In the genomic region with DNA sequence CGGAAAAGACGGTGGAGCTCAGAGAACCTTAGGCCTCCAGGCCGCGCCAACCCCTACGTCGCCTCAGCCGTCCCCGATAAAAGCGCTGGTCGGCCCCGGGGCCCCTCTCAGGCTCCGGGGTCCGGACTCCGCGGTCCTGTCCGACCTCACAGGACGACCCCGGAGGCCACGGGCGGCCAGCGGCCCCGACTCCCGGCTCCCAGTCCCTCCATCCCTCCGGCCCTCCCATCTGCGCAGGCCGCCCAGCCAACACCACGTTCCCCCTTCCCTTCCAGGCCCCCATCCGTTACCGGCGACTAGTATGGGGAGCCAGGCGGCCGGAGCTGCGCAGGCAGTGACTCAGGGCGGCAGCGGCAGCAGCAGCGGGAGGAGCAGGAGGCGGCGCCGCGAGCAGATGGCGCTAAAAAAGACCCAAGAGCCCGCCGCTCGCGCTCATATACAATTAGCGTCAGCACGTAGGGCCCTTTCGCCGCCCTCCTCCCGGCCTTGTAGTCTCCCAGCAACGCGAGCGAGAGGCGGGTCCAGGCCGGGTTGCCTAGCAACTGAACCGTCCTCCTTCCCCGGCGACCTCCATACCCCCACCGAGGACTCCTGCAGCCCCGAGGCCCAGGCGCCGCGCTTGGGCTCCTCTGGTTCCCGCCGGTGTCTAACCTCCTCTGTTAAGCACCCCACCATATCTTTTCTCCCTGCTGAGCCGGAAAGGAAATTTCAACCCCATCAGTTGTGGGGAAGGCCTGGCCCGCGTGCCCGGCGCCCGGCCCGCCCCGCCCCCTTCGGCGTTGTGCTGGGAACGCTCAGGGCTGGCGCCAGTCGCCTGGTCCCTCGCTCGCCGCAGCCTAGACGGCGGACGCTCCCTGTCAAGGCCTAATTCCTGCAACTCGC, we compare ENCODE assay signal across 8 cellular contexts. TPM values are rescaled to one million over a fixed set of nuclear protein-coding genes. Genes with fewer than 3 reads are reported as not detected.
A peak's percentile ranks its signal among the peaks of the same experiment; 100 is the strongest.
DNase-seq lines count a peak whose midpoint lies in the region; ATAC-seq and TF ChIP-seq lines count a peak whose summit lies in the region.

Gene NAP1L1 (minus strand): TSS at position 409 of the 882 bp plus-strand sequence. CDS start 10,466 bp downstream, outside the sequence.

- H3K4me3 ChIP-seq in right cardiac atrium (ENCODE audit: low read length), result peak within 1 kb of the TSS; percentile 89
- peak within 1 kb of the TSS; percentile 79 to 87 for H3K4me3 ChIP-seq in vagina

- intact Hi-C loops in right cardiac atrium (cut with DNase I) (loop anchor here in 3 of 4 donors (2.0 to 10.0 kb wide), 3 partner anchors 260 to 264 kb away; partner anchors contain the start of gene BBS10 (in 3 of the 3)), vagina (cut with DNase I) (no loop called here)

- no peaks in the 10 kb centered on the region for H3K36me3 ChIP-seq in vagina

- peak; percentile 96 to 98 for DNase-seq in NCI-H187 (lab: John Stamatoyannopoulos, UW)
- DNase-seq in T-helper 2 cell, result peak; percentile 90 to 99 (median 95)
- peak; percentile 72 to 99 (median 96) for DNase-seq in anterior cingulate cortex (lab: John Stamatoyannopoulos, UW)
- DNase-seq in right cardiac atrium, result peak; percentile 99 to 100 (median 99)
- peak; percentile 98 for DNase-seq in putamen (ENCODE audit: low spot score)
- DNase-seq in vagina (ENCODE audit: extremely low spot score in 2 of 2), result peak in 1 of 2 donors; percentile 99

- peaks cover 2% of the 10 kb centered on the region for H3K4me1 ChIP-seq in right cardiac atrium (ENCODE audit: control insufficient read depth, insufficient read depth, low read length)
- peaks cover 46% of the 10 kb centered on the region for H3K4me1 ChIP-seq in vagina

- TF ChIP-seq POLR2A in vagina (IDR thresholded peaks at IDR 0.05), result peak in 1 of 2 donors; percentile 94

- no peaks in the 10 kb centered on the region for H3K27me3 ChIP-seq in right cardiac atrium (ENCODE audit: control insufficient read depth, insufficient read depth)
- no peaks in the 10 kb centered on the region for H3K27me3 ChIP-seq in vagina

- ATAC-seq in GM18498 (IDR thresholded peaks at IDR 0.05; ENCODE audit: unreplicated experiment) (peak; percentile 93), HG02938 (IDR thresholded peaks at IDR 0.05; ENCODE audit: unreplicated experiment) (peak; percentile 89), right cardiac atrium (peak; percentile 98)

- WGBS in right cardiac atrium, result under 1% methylated on average over 85 of the region's 85 CpGs

- TF ChIP-seq CTCF in vagina (IDR thresholded peaks at IDR 0.05), result no peak

- peak within 1 kb of the TSS; percentile 96 for H3K27ac ChIP-seq in right cardiac atrium (ENCODE audit: low read length)
- H3K27ac ChIP-seq in vagina, result peak within 1 kb of the TSS; percentile 97

- no peaks in the 10 kb centered on the region for H3K9me3 ChIP-seq in right cardiac atrium (ENCODE audit: control insufficient read depth, low read length)
- no peaks in the 10 kb centered on the region for H3K9me3 ChIP-seq in vagina

RNA-seq across cellular contexts. Expression of gene NAP1L1, which starts in this region (rescaled TPM):
- total RNA-seq in right cardiac atrium (100 to 1,000 TPM; 352 to 471 (median 401) TPM), vagina (318 TPM)
- 335 TPM for polyA plus RNA-seq in right cardiac atrium
